In the genomic region with DNA sequence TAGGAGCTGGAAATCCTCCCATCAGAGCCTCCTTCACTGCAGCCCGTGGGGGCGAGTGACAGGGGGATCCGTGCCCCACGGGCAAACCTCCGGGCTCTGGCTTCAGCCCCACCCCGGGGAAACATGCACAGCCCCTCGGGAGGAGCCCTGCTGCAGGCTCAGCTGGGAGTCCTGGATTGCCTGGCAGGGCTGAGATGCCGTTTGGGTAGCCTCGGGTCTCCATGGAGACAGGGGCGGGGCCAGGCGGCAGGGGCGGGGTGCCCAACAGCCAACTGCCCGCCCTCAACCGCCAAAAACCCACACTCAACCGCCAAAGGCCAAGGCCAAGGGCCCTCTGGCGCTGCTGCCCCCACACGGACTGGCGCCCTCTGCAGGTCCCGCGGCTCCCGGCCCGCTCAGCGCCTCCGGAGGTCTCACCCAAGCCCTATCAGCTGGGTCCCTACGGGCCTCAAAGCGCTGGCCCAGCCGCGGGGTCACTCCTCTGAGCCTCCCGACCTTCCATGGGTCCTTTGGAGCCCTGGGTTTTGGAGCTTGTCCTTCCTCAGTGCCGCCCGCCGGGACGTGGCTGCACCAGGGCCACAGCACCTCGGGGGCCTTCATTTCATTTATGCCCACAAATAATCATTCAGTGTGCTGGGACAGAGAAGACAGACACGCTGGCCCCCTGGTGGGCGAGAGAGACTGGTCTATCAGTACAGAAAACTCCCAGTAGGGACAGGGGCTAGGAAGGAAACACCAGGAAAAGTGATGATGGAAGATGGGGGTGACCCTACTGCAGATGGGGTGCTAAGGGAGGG, we compare ENCODE assay signal across 8 cellular contexts. TPM values are rescaled to one million over a fixed set of nuclear protein-coding genes. Genes with fewer than 3 reads are reported as not detected.
A peak's percentile ranks its signal among the peaks of the same experiment; 100 is the strongest.
DNase-seq lines count a peak whose midpoint lies in the region; ATAC-seq and TF ChIP-seq lines count a peak whose summit lies in the region.

No MANE protein-coding gene starts in this region.

- H3K36me3 ChIP-seq in mesodermal cell (ENCODE audit: control insufficient read depth, insufficient read depth, low read length): no peaks in the 10 kb centered on the region

- DNase-seq in NOMO-1 treated with DMSO at 0.1 percent for 48 hours (lab: John Stamatoyannopoulos, UW; ENCODE audit: unreplicated experiment) (peak; percentile 97), endothelial cell (ENCODE audit: low spot score) (peak; percentile 77)
- DNase-seq in activated CD8-positive, alpha-beta memory T cell treated with anti-CD3 and anti-CD28 coated beads, Interleukin-2, amount 50 U/mL, for 24 hours (ENCODE audit: extremely low read depth): peak; percentile 47
- DNase-seq in stimulated activated CD8-positive, alpha-beta memory T cell treated with anti-CD3 and anti-CD28 coated beads, Interleukin-15, amount 100 ng/mL, for 24 hours (ENCODE audit: low read depth): peak; percentile 55

- peak overlapping the region; percentile 66 for H3K4me3 Mint-ChIP-seq in endothelial cell (ENCODE audit: unreplicated experiment)

- no peaks in the 10 kb centered on the region for H3K27me3 Mint-ChIP-seq in endothelial cell (ENCODE audit: unreplicated experiment)

- ATAC-seq in GM18868 (IDR thresholded peaks at IDR 0.05; ENCODE audit: unreplicated experiment) (peak; percentile 81), HG03432 (IDR thresholded peaks at IDR 0.05; ENCODE audit: unreplicated experiment) (peak; percentile 80)

- no peaks in the 10 kb centered on the region for H3K9me3 ChIP-seq in mesodermal cell (ENCODE audit: control insufficient read depth, low read length)

- H3K27ac ChIP-seq in 22Rv1: peak overlapping the region; percentile 42
- H3K27ac ChIP-seq in mesodermal cell (ENCODE audit: low read depth, low read length, severe bottlenecking): no peak overlapping the region

- H3K9me3 Mint-ChIP-seq in endothelial cell (ENCODE audit: unreplicated experiment): no peaks in the 10 kb centered on the region

- 15 to 19% methylated on average over 22 to 32 of the region's 36 CpGs for WGBS in mesodermal cell (ENCODE audit: insufficient coverage in 2 of 2), 2 experiments

- H3K27ac Mint-ChIP-seq in endothelial cell (ENCODE audit: unreplicated experiment): no peak overlapping the region

- peaks cover 16% of the 10 kb centered on the region for H3K4me1 Mint-ChIP-seq in endothelial cell (ENCODE audit: unreplicated experiment)

- peaks cover 3% of the 10 kb centered on the region for H3K36me3 Mint-ChIP-seq in endothelial cell (ENCODE audit: low read depth, unreplicated experiment)

- peak overlapping the region; percentile 8 for H3K4me3 ChIP-seq in mesodermal cell (ENCODE audit: extremely low read depth, insufficient read depth, low read length, poor library complexity, severe bottlenecking)

- peak; percentile 83 for TF ChIP-seq CTCF in 22Rv1 (IDR thresholded peaks at IDR 0.05)
- peak; percentile 67 for TF ChIP-seq CTCF in endothelial cell (IDR thresholded peaks at IDR 0.05; ENCODE audit: unreplicated experiment)

- peaks cover 7% of the 10 kb centered on the region for H3K4me1 ChIP-seq in mesodermal cell (ENCODE audit: control insufficient read depth, insufficient read depth, low read length, poor library complexity, severe bottlenecking)

RNA-seq across cellular contexts. Expression of a gene that starts 33.5 kb away (rescaled TPM):
- total RNA-seq in endothelial cell (ENCODE audit: unreplicated experiment): 46.5 TPM
- 26.3 TPM for polyA plus RNA-seq in mesodermal cell (2013, experiment 1 of 2)
- polyA plus RNA-seq in mesodermal cell (2013, experiment 2 of 2): 25.4 TPM

Comparison
In these comparisons a context has a peak if more than half of its experiments do, and no peak if none do; other contexts are left out.
1. DNase-seq: peak in every context shown above with its lines; median percentile 97 in NOMO-1 treated with DMSO at 0.1 percent for 48 hours; 77 in endothelial cell; 55 in stimulated activated CD8-positive, alpha-beta memory T cell treated with anti-CD3 and anti-CD28 coated beads, Interleukin-15, amount 100 ng/mL, for 24 hours; 47 in activated CD8-positive, alpha-beta memory T cell treated with anti-CD3 and anti-CD28 coated beads, Interleukin-2, amount 50 U/mL, for 24 hours.